Comparison of ENCODE assay signal across 26 cellular contexts in the genomic region with DNA sequence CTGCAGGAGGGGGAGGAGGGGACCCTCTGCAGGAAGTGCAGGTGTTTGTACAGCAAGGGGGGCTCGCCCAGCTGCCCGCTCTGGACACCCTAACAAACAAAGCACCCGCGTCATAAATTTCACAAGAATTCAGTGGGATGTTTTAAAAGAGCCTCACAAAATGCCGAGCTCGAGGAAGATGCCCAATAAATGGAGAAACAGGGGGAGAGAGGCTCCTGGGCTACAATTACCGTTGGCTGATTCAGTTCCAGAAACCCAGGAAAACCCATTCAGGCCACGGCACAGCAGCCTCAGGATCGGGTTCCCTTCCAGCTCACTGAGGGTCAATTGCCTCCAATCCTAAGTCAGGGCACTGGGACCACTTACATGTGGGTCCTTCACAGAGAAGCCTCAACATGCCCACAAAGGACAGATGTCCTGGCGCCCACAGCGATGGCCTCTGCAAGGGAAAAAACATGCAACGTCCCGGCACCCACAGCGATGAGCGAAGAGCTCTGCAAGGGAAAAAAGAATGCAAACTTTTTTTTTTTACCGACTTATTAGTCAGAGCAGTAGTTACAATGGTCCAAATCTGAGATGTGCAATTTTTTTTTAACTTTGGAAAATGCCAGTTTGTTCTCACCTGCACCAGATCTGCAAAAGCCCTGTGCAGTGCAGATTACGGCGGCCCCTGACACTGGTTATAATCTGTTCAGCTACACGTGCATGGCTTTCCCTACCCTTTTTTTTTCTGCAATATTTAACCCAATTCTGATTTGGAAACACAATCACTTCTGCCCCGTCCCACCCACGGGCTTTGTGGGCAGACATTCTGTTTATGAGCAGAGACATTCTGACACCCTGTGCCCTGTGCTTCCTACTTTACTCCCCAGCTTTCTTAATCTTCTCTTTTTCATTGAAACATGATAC.
"Had no signal": no experiment of that assay in that cellular context is flagged by ENCODE, and none has a peak within 500 bp of the region (broad histone marks: within the 10 kb centered on the region; RNA-seq: fewer than 3 reads in every experiment).

No MANE protein-coding gene starts in this region.

- H3K27me3 Mint-ChIP-seq: activated CD4-positive, alpha-beta memory T cell treated with anti-CD3 and anti-CD28 coated beads, Interleukin-2, amount 10 ng/mL, durations not matched to agents 7 days and 5 days; IgD-negative memory B cell had no signal

- H3K9me3 Mint-ChIP-seq: activated CD4-positive, alpha-beta memory T cell treated with anti-CD3 and anti-CD28 coated beads, Interleukin-2, amount 10 ng/mL, durations not matched to agents 7 days and 5 days; activated naive CD4-positive, alpha-beta T cell treated with anti-CD3 and anti-CD28 coated beads, Interleukin-2, amount 50 U/mL, for 24 hours; IgD-negative memory B cell had no signal

- H3K27me3 ChIP-seq: SJCRH30 had no signal

- H3K4me3 Mint-ChIP-seq: activated CD4-positive, alpha-beta memory T cell treated with anti-CD3 and anti-CD28 coated beads, Interleukin-2, amount 10 ng/mL, durations not matched to agents 7 days and 5 days; activated naive CD4-positive, alpha-beta T cell treated with anti-CD3 and anti-CD28 coated beads, Interleukin-2, amount 50 U/mL, for 24 hours; IgD-negative memory B cell had no signal

- H3K9me3 ChIP-seq: breast epithelium, SJCRH30, SK-N-SH had no signal

- H3K27ac Mint-ChIP-seq: activated CD4-positive, alpha-beta memory T cell treated with anti-CD3 and anti-CD28 coated beads, Interleukin-2, amount 10 ng/mL, durations not matched to agents 7 days and 5 days; activated naive CD4-positive, alpha-beta T cell treated with anti-CD3 and anti-CD28 coated beads, Interleukin-2, amount 50 U/mL, for 24 hours; IgD-negative memory B cell had no signal

- H3K36me3 Mint-ChIP-seq: activated naive CD4-positive, alpha-beta T cell treated with anti-CD3 and anti-CD28 coated beads, Interleukin-2, amount 50 U/mL, for 24 hours; IgD-negative memory B cell had no signal

- H3K4me1 ChIP-seq: breast epithelium, SJCRH30 had no signal

- H3K27ac ChIP-seq: breast epithelium, SJCRH30, VCaP had no signal

- H3K4me3 ChIP-seq: breast epithelium, SJCRH30 had no signal

- H3K36me3 ChIP-seq: breast epithelium, SJCRH30 had no signal

- H3K4me1 Mint-ChIP-seq: activated CD4-positive, alpha-beta memory T cell treated with anti-CD3 and anti-CD28 coated beads, Interleukin-2, amount 10 ng/mL, durations not matched to agents 7 days and 5 days; activated naive CD4-positive, alpha-beta T cell treated with anti-CD3 and anti-CD28 coated beads, Interleukin-2, amount 50 U/mL, for 24 hours; IgD-negative memory B cell had no signal

- H3K9ac ChIP-seq: SK-N-SH had no signal

- DNase-seq: activated CD4-positive, alpha-beta memory T cell treated with anti-CD3 and anti-CD28 coated beads, Interleukin-2, amount 10 ng/mL, durations not matched to agents 7 days and 5 days; activated CD4-positive, alpha-beta T cell treated with anti-CD3 and anti-CD28 coated beads, Interleukin-2, amount 50 U/mL, for 1 hour; activated CD4-positive, CD25-positive, alpha-beta regulatory T cell; activated CD8-positive, alpha-beta memory T cell treated with anti-CD3 and anti-CD28 coated beads, Interleukin-2, amount 50 U/mL, for 4 hours; activated effector memory CD4-positive, alpha-beta T cell treated with Interleukin-2 at 50 U/mL for 16 hours; activated naive CD4-positive, alpha-beta T cell; activated T-cell treated with anti-CD3 and anti-CD28 coated beads, Interleukin-2, amount 50 U/mL, for 1 hour; aorta; KG1; NCI-H1048; NCI-H1417 treated with DMSO at 0.1 percent for 48 hours; NCI-H1694; NCI-H2029; NCI-H2107; NCI-H2171 treated with DMSO at 0.1 percent for 48 hours; NCI-H226; NCI-H510A; NCI-H526 treated with DMSO at 0.1 percent for 48 hours; NCI-H82; SJCRH30; SK-N-SH; T-helper 1 cell had no signal
